ENCODE assay signal across 13 cellular contexts in genomic region chr1:153928245-153928644, GRCh38. TPM values are rescaled to one million over a fixed set of nuclear protein-coding genes. Genes with fewer than 3 reads are reported as not detected.
DNase-seq lines count a peak whose midpoint lies in the region; ATAC-seq and TF ChIP-seq lines count a peak whose summit lies in the region.
"Had no signal": no experiment of that assay in that cellular context is flagged by ENCODE, and none has a peak within 500 bp of the region (broad histone marks: within the 10 kb centered on the region; RNA-seq: fewer than 3 reads in every experiment).

No MANE protein-coding gene starts in this region.

- H3K27ac Mint-ChIP-seq in activated CD8-positive, alpha-beta memory T cell treated with anti-CD3 and anti-CD28 coated beads, Interleukin-2, amount 10 ng/mL, durations not matched to agents 7 days and 5 days, result peak overlapping the region; percentile 62
- H3K27ac Mint-ChIP-seq in endothelial cell (ENCODE audit: unreplicated experiment), result no peak overlapping the region
- peak overlapping the region; percentile 58 for H3K27ac Mint-ChIP-seq in stimulated activated memory B cell treated with anti-CD40 and anti-IgM and Interleukin-4, amounts not matched to agents 10 μg/mL and 1 μg/mL and 100 μg/mL, for 72 hours

- H2AFZ ChIP-seq in OCI-LY1 (ENCODE audit: low read length), result no peak overlapping the region

- peaks cover 23% of the 10 kb centered on the region for H3K4me1 Mint-ChIP-seq in activated CD8-positive, alpha-beta memory T cell treated with anti-CD3 and anti-CD28 coated beads, Interleukin-2, amount 10 ng/mL, durations not matched to agents 7 days and 5 days
- peaks cover 20% of the 10 kb centered on the region for H3K4me1 Mint-ChIP-seq in endothelial cell (ENCODE audit: unreplicated experiment)
- peaks cover 14% of the 10 kb centered on the region for H3K4me1 Mint-ChIP-seq in stimulated activated memory B cell treated with anti-CD40 and anti-IgM and Interleukin-4, amounts not matched to agents 10 μg/mL and 1 μg/mL and 100 μg/mL, for 72 hours

- H3K9me3 Mint-ChIP-seq in activated CD8-positive, alpha-beta memory T cell treated with anti-CD3 and anti-CD28 coated beads, Interleukin-2, amount 10 ng/mL, durations not matched to agents 7 days and 5 days (ENCODE audit: low read depth), result no peaks in the 10 kb centered on the region
- H3K9me3 Mint-ChIP-seq in endothelial cell (ENCODE audit: unreplicated experiment), result no peaks in the 10 kb centered on the region
- H3K9me3 Mint-ChIP-seq in stimulated activated memory B cell treated with anti-CD40 and anti-IgM and Interleukin-4, amounts not matched to agents 10 μg/mL and 1 μg/mL and 100 μg/mL, for 72 hours, result no peaks in the 10 kb centered on the region

- no peaks in the 10 kb centered on the region for H4K20me1 ChIP-seq in OCI-LY1 (ENCODE audit: insufficient read depth, low read length)

- CTCF ChIA-PET in activated CD8-positive, alpha-beta memory T cell treated with anti-CD3 and anti-CD28 coated beads, Interleukin-2, amount 10 ng/mL, durations not matched to agents 7 days and 5 days (lab: Charles Lee), result interaction anchor here (2.2 kb wide), 1 partner anchor 17 kb away, joined by 18 read pairs; the partner anchor contains the start of gene DENND4B

- H3K4me1 ChIP-seq in OCI-LY1 (ENCODE audit: insufficient read depth, low read length, severe bottlenecking), result peaks cover 11% of the 10 kb centered on the region

- no peak for TF ChIP-seq CTCF in OCI-LY1 (IDR thresholded peaks at IDR 0.05; ENCODE audit: low read length)
- no peak for TF ChIP-seq CTCF in endothelial cell (IDR thresholded peaks at IDR 0.05; ENCODE audit: unreplicated experiment)

- peak overlapping the region; percentile 64 for H3K27ac ChIP-seq in OCI-LY1 (ENCODE audit: low read depth, low read length, poor library complexity, severe bottlenecking)

- DNase-seq in activated CD8-positive, alpha-beta memory T cell treated with anti-CD3 and anti-CD28 coated beads, Interleukin-2, amount 10 ng/mL, durations not matched to agents 7 days and 5 days, result no peak
- DNase-seq in activated CD8-positive, alpha-beta memory T cell treated with anti-CD3 and anti-CD28 coated beads, Interleukin-2, amount 50 U/mL, for 4 hours, result no peak
- DNase-seq in endothelial cell (ENCODE audit: low spot score) (no peak), NOMO-1 treated with DMSO at 0.1 percent for 48 hours (lab: John Stamatoyannopoulos, UW; ENCODE audit: unreplicated experiment) (no peak), RKO (ENCODE audit: low spot score) (no peak)
- DNase-seq: heart left ventricle; left lung; NCI-H345; stimulated activated CD4-positive, alpha-beta T cell treated with anti-CD3 and anti-CD28 coated beads, Interleukin-12 subunit alpha, Interleukin-12 subunit beta, amount 100 ng/mL, for 4 hours had no signal

- no peaks in the 10 kb centered on the region for H3K9me2 ChIP-seq in OCI-LY1 (ENCODE audit: low read depth, low read length)

- no peaks in the 10 kb centered on the region for H3K27me3 ChIP-seq in OCI-LY1 (ENCODE audit: insufficient read depth, low read length)
- H3K27me3 ChIP-seq: heart left ventricle, left lung had no signal

- H3K27me3 Mint-ChIP-seq in activated CD8-positive, alpha-beta memory T cell treated with anti-CD3 and anti-CD28 coated beads, Interleukin-2, amount 10 ng/mL, durations not matched to agents 7 days and 5 days, result no peaks in the 10 kb centered on the region
- peaks cover 3% of the 10 kb centered on the region for H3K27me3 Mint-ChIP-seq in endothelial cell (ENCODE audit: unreplicated experiment)
- no peaks in the 10 kb centered on the region for H3K27me3 Mint-ChIP-seq in stimulated activated memory B cell treated with anti-CD40 and anti-IgM and Interleukin-4, amounts not matched to agents 10 μg/mL and 1 μg/mL and 100 μg/mL, for 72 hours

- ATAC-seq in activated CD8-positive, alpha-beta memory T cell treated with anti-CD3 and anti-CD28 coated beads, Interleukin-2, amount 10 ng/mL, durations not matched to agents 7 days and 5 days, result no peak
- ATAC-seq in stimulated activated memory B cell treated with anti-CD40 and anti-IgM and Interleukin-4, amounts not matched to agents 10 μg/mL and 1 μg/mL and 100 μg/mL, for 72 hours, result no peak
- ATAC-seq in HG03439 (IDR thresholded peaks at IDR 0.05; ENCODE audit: unreplicated experiment), result no peak
- ATAC-seq: left lung, Panc1 had no signal

- no peaks in the 10 kb centered on the region for H3F3A ChIP-seq in OCI-LY1 (ENCODE audit: insufficient read depth, low read length)

- H3K4me3 Mint-ChIP-seq in activated CD8-positive, alpha-beta memory T cell treated with anti-CD3 and anti-CD28 coated beads, Interleukin-2, amount 10 ng/mL, durations not matched to agents 7 days and 5 days, result no peak overlapping the region
- H3K4me3 Mint-ChIP-seq in endothelial cell (ENCODE audit: unreplicated experiment), result peak overlapping the region; percentile 12
- no peak overlapping the region for H3K4me3 Mint-ChIP-seq in stimulated activated memory B cell treated with anti-CD40 and anti-IgM and Interleukin-4, amounts not matched to agents 10 μg/mL and 1 μg/mL and 100 μg/mL, for 72 hours

- H3K79me2 ChIP-seq in OCI-LY1 (ENCODE audit: insufficient read depth, low read length), result no peaks in the 10 kb centered on the region

- H3K4me2 ChIP-seq in OCI-LY1 (ENCODE audit: low read length), result no peak overlapping the region

- H3K9me3 ChIP-seq in OCI-LY1 (ENCODE audit: low read length), result no peaks in the 10 kb centered on the region
- H3K9me3 ChIP-seq: heart left ventricle, left lung had no signal

- no peak overlapping the region for H3K9ac ChIP-seq in OCI-LY1 (ENCODE audit: low read length)

- H3K36me3 ChIP-seq in OCI-LY1 (ENCODE audit: insufficient read depth, low read length), result peaks cover 34% of the 10 kb centered on the region

- H3K36me3 Mint-ChIP-seq in activated CD8-positive, alpha-beta memory T cell treated with anti-CD3 and anti-CD28 coated beads, Interleukin-2, amount 10 ng/mL, durations not matched to agents 7 days and 5 days, result peaks cover 22% of the 10 kb centered on the region
- H3K36me3 Mint-ChIP-seq in endothelial cell (ENCODE audit: low read depth, unreplicated experiment), result peaks cover 6% of the 10 kb centered on the region
- H3K36me3 Mint-ChIP-seq in stimulated activated memory B cell treated with anti-CD40 and anti-IgM and Interleukin-4, amounts not matched to agents 10 μg/mL and 1 μg/mL and 100 μg/mL, for 72 hours, result peaks cover 32% of the 10 kb centered on the region

- H3K4me3 ChIP-seq in OCI-LY1 (ENCODE audit: low read depth, low read length, poor library complexity, severe bottlenecking), result no peak overlapping the region
- H3K4me3 ChIP-seq: heart left ventricle, left lung had no signal

RNA-seq across cellular contexts. Expression of gene GATAD2B, which starts 5.5 kb away (rescaled TPM):
- 10 to 100 TPM; 72.5 to 77.9 TPM for total RNA-seq in activated CD8-positive, alpha-beta memory T cell treated with anti-CD3 and anti-CD28 coated beads, Interleukin-2, amount 10 ng/mL, durations not matched to agents 7 days and 5 days
- 45.4 TPM for total RNA-seq in endothelial cell (ENCODE audit: unreplicated experiment)

RNA-seq across cellular contexts. Expression of gene DENND4B, which starts 18.3 kb away (rescaled TPM):
- 100 to 1,000 TPM; 147 to 173 TPM for total RNA-seq in activated CD8-positive, alpha-beta memory T cell treated with anti-CD3 and anti-CD28 coated beads, Interleukin-2, amount 10 ng/mL, durations not matched to agents 7 days and 5 days
- total RNA-seq in endothelial cell (ENCODE audit: unreplicated experiment), result 53.1 TPM

RNA-seq across cellular contexts. Expression of gene CRTC2, which starts 30.2 kb away (rescaled TPM):
- total RNA-seq in activated CD8-positive, alpha-beta memory T cell treated with anti-CD3 and anti-CD28 coated beads, Interleukin-2, amount 10 ng/mL, durations not matched to agents 7 days and 5 days, result 10 to 100 TPM; 86.3 to 98.5 TPM
- 69.9 TPM for total RNA-seq in endothelial cell (ENCODE audit: unreplicated experiment)

RNA-seq across cellular contexts. Expression of gene SLC39A1, which starts 35.1 kb away (rescaled TPM):
- total RNA-seq in activated CD8-positive, alpha-beta memory T cell treated with anti-CD3 and anti-CD28 coated beads, Interleukin-2, amount 10 ng/mL, durations not matched to agents 7 days and 5 days, result 10 to 100 TPM; 38.1 to 48.0 TPM
- 136 TPM for total RNA-seq in endothelial cell (ENCODE audit: unreplicated experiment)

RNA-seq across cellular contexts. Expression of gene CREB3L4, which starts 39.5 kb away (rescaled TPM):
- total RNA-seq in activated CD8-positive, alpha-beta memory T cell treated with anti-CD3 and anti-CD28 coated beads, Interleukin-2, amount 10 ng/mL, durations not matched to agents 7 days and 5 days, result 1 to 10 TPM; 6.3 to 8.5 TPM
- 13.2 TPM for total RNA-seq in endothelial cell (ENCODE audit: unreplicated experiment)
